1 cellular context compared by ENCODE assay signal in genomic region chr6:13420269-13420668, GRCh38.
TF ChIP-seq lines count a peak whose summit lies in the region.

No MANE protein-coding gene starts in this region.

TF ChIP-seq in GM23338, 12 proteins besides CTCF, POLR2A, EP300 and RAD21 (continued from another document):
- TF ChIP-seq, protein P1, sequence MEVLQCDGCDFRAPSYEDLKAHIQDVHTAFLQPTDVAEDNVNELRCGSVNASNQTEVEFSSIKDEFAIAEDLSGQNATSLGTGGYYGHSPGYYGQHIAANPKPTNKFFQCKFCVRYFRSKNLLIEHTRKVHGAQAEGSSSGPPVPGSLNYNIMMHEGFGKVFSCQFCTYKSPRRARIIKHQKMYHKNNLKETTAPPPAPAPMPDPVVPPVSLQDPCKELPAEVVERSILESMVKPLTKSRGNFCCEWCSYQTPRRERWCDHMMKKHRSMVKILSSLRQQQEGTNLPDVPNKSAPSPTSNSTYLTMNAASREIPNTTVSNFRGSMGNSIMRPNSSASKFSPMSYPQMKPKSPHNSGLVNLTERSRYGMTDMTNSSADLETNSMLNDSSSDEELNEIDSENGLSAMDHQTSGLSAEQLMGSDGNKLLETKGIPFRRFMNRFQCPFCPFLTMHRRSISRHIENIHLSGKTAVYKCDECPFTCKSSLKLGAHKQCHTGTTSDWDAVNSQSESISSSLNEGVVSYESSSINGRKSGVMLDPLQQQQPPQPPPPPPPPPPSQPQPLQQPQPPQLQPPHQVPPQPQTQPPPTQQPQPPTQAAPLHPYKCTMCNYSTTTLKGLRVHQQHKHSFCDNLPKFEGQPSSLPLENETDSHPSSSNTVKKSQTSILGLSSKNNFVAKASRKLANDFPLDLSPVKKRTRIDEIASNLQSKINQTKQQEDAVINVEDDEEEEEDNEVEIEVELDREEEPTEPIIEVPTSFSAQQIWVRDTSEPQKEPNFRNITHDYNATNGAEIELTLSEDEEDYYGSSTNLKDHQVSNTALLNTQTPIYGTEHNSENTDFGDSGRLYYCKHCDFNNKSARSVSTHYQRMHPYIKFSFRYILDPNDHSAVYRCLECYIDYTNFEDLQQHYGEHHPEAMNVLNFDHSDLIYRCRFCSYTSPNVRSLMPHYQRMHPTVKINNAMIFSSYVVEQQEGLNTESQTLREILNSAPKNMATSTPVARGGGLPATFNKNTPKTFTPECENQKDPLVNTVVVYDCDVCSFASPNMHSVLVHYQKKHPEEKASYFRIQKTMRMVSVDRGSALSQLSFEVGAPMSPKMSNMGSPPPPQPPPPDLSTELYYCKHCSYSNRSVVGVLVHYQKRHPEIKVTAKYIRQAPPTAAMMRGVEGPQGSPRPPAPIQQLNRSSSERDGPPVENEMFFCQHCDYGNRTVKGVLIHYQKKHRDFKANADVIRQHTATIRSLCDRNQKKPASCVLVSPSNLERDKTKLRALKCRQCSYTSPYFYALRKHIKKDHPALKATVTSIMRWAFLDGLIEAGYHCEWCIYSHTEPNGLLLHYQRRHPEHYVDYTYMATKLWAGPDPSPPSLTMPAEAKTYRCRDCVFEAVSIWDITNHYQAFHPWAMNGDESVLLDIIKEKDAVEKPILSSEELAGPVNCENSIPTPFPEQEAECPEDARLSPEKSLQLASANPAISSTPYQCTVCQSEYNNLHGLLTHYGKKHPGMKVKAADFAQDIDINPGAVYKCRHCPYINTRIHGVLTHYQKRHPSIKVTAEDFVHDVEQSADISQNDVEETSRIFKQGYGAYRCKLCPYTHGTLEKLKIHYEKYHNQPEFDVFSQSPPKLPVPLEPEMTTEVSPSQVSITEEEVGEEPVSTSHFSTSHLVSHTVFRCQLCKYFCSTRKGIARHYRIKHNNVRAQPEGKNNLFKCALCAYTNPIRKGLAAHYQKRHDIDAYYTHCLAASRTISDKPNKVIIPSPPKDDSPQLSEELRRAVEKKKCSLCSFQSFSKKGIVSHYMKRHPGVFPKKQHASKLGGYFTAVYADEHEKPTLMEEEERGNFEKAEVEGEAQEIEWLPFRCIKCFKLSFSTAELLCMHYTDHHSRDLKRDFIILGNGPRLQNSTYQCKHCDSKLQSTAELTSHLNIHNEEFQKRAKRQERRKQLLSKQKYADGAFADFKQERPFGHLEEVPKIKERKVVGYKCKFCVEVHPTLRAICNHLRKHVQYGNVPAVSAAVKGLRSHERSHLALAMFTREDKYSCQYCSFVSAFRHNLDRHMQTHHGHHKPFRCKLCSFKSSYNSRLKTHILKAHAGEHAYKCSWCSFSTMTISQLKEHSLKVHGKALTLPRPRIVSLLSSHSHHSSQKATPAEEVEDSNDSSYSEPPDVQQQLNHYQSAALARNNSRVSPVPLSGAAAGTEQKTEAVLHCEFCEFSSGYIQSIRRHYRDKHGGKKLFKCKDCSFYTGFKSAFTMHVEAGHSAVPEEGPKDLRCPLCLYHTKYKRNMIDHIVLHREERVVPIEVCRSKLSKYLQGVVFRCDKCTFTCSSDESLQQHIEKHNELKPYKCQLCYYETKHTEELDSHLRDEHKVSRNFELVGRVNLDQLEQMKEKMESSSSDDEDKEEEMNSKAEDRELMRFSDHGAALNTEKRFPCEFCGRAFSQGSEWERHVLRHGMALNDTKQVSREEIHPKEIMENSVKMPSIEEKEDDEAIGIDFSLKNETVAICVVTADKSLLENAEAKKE (CRISPR knock-in tag; IDR thresholded peaks at IDR 0.05), result no peak
- no peak for TF ChIP-seq EZH2 (IDR thresholded peaks at IDR 0.05; ENCODE audit: low read depth, unreplicated experiment)
- no peak for TF ChIP-seq CREB1 (CRISPR knock-in tag; IDR thresholded peaks at IDR 0.05; ENCODE audit: low read depth)
- TF ChIP-seq, protein P2, sequence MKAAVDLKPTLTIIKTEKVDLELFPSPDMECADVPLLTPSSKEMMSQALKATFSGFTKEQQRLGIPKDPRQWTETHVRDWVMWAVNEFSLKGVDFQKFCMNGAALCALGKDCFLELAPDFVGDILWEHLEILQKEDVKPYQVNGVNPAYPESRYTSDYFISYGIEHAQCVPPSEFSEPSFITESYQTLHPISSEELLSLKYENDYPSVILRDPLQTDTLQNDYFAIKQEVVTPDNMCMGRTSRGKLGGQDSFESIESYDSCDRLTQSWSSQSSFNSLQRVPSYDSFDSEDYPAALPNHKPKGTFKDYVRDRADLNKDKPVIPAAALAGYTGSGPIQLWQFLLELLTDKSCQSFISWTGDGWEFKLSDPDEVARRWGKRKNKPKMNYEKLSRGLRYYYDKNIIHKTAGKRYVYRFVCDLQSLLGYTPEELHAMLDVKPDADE (IDR thresholded peaks at IDR 0.05), result no peak
- no peak for TF ChIP-seq JUNB (IDR thresholded peaks at IDR 0.05; ENCODE audit: unreplicated experiment)
- TF ChIP-seq STAT1 (IDR thresholded peaks at IDR 0.05; ENCODE audit: unreplicated experiment), result no peak
- TF ChIP-seq, protein P3, sequence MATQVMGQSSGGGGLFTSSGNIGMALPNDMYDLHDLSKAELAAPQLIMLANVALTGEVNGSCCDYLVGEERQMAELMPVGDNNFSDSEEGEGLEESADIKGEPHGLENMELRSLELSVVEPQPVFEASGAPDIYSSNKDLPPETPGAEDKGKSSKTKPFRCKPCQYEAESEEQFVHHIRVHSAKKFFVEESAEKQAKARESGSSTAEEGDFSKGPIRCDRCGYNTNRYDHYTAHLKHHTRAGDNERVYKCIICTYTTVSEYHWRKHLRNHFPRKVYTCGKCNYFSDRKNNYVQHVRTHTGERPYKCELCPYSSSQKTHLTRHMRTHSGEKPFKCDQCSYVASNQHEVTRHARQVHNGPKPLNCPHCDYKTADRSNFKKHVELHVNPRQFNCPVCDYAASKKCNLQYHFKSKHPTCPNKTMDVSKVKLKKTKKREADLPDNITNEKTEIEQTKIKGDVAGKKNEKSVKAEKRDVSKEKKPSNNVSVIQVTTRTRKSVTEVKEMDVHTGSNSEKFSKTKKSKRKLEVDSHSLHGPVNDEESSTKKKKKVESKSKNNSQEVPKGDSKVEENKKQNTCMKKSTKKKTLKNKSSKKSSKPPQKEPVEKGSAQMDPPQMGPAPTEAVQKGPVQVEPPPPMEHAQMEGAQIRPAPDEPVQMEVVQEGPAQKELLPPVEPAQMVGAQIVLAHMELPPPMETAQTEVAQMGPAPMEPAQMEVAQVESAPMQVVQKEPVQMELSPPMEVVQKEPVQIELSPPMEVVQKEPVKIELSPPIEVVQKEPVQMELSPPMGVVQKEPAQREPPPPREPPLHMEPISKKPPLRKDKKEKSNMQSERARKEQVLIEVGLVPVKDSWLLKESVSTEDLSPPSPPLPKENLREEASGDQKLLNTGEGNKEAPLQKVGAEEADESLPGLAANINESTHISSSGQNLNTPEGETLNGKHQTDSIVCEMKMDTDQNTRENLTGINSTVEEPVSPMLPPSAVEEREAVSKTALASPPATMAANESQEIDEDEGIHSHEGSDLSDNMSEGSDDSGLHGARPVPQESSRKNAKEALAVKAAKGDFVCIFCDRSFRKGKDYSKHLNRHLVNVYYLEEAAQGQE (IDR thresholded peaks at IDR 0.05; ENCODE audit: unreplicated experiment), result no peak
